Comparison of ENCODE assay signal across 24 cellular contexts in genomic region chr22:48641906-48642475, GRCh38.
DNase-seq lines count a peak whose midpoint lies in the region; ATAC-seq and TF ChIP-seq lines count a peak whose summit lies in the region.
"Had no signal": no experiment of that assay in that cellular context is flagged by ENCODE, and none has a peak within 500 bp of the region (broad histone marks: within the 10 kb centered on the region; RNA-seq: fewer than 3 reads in every experiment).

No MANE protein-coding gene starts in this region.

- TF ChIP-seq CTCF in GM13977 (IDR thresholded peaks at IDR 0.05; ENCODE audit: extremely low read depth, insufficient read depth, missing control alignments): no peak
- no peak for TF ChIP-seq CTCF in glutamatergic neuron (IDR thresholded peaks at IDR 0.05; ENCODE audit: partially characterized antibody, unreplicated experiment)

- H3K9me3 Mint-ChIP-seq in activated naive CD4-positive, alpha-beta T cell treated with anti-CD3 and anti-CD28 coated beads, Interleukin-2, amount 10 ng/mL, durations not matched to agents 7 days and 5 days: no peaks in the 10 kb centered on the region
- peaks cover 13% of the 10 kb centered on the region for H3K9me3 Mint-ChIP-seq in glutamatergic neuron (ENCODE audit: unreplicated experiment)
- H3K9me3 Mint-ChIP-seq: CD4-positive, alpha-beta memory T cell had no signal

- no peak overlapping the region for H3K4me2 ChIP-seq in neuronal stem cell (ENCODE audit: insufficient read depth, low read length, poor library complexity, severe bottlenecking)

- intact Hi-C loops in right cardiac atrium (cut with DNase I): no loop called here
- intact Hi-C loops in left ventricle myocardium superior (cut with micrococcal nuclease): no loop called here

- H3K4me1 Mint-ChIP-seq in activated naive CD4-positive, alpha-beta T cell treated with anti-CD3 and anti-CD28 coated beads, Interleukin-2, amount 10 ng/mL, durations not matched to agents 7 days and 5 days: no peaks in the 10 kb centered on the region
- H3K4me1 Mint-ChIP-seq in glutamatergic neuron (ENCODE audit: low read depth, unreplicated experiment): peaks cover 3% of the 10 kb centered on the region
- H3K4me1 Mint-ChIP-seq: CD4-positive, alpha-beta memory T cell had no signal

- H2BK15ac ChIP-seq in neuronal stem cell (ENCODE audit: low read length): peak overlapping the region; percentile 81

- in situ Hi-C loops in GM13977 (cut with MboI; ENCODE audit: low pct_unique_long_range_greater_than_20kb, low sequenced_read_pairs, unreplicated experiment): no loop called here

- H3K4me1 ChIP-seq in right cardiac atrium (ENCODE audit: control insufficient read depth, insufficient read depth, low read length) (no peaks in the 10 kb centered on the region), neuronal stem cell (ENCODE audit: control insufficient read depth in 2 of 2, insufficient read depth in 1 of 2, low read depth in 1 of 2, low read length in 2 of 2) (peaks cover 0 to 3% of the 10 kb centered on the region in 2 donors)

- no peaks in the 10 kb centered on the region for H3K27me3 Mint-ChIP-seq in activated naive CD4-positive, alpha-beta T cell treated with anti-CD3 and anti-CD28 coated beads, Interleukin-2, amount 10 ng/mL, durations not matched to agents 7 days and 5 days
- peaks cover 6% of the 10 kb centered on the region for H3K27me3 Mint-ChIP-seq in glutamatergic neuron (ENCODE audit: unreplicated experiment)

- H3K9me3 ChIP-seq in right cardiac atrium (ENCODE audit: control insufficient read depth, low read length): no peaks in the 10 kb centered on the region
- no peaks in the 10 kb centered on the region for H3K9me3 ChIP-seq in neuronal stem cell (replicated peaks in 1 of 2; ENCODE audit: control insufficient read depth in 2 of 2, insufficient read depth in 1 of 2, low read depth in 1 of 2, low read length in 2 of 2)

- 82% methylated on average over 14 of the region's 14 CpGs for WGBS in right cardiac atrium
- no CpG with 5 or more reads among the region's 14 CpGs for WGBS in neuronal stem cell (ENCODE audit: extremely low coverage in 2 of 2, insufficient read length in 2 of 2, insufficient replicate concordance in 1 of 2), 2 donors

- H3K4me3 ChIP-seq in right cardiac atrium (ENCODE audit: low read length): no peak overlapping the region
- H3K4me3 ChIP-seq in neuronal stem cell (ENCODE audit: low read length in 2 of 2): no peak overlapping the region
- H3K4me3 ChIP-seq: GM12878 had no signal

- H3K27ac ChIP-seq in right cardiac atrium (ENCODE audit: low read length) (no peak overlapping the region), cingulate gyrus (ENCODE audit: low read depth, low read length) (peak overlapping the region; percentile 4), neuronal stem cell (replicated peaks; ENCODE audit: low read length) (no peak overlapping the region)

- H3K4ac ChIP-seq in neuronal stem cell (ENCODE audit: low read length): peak overlapping the region; percentile 84

- no peaks in the 10 kb centered on the region for H3K36me3 Mint-ChIP-seq in activated naive CD4-positive, alpha-beta T cell treated with anti-CD3 and anti-CD28 coated beads, Interleukin-2, amount 10 ng/mL, durations not matched to agents 7 days and 5 days
- no peaks in the 10 kb centered on the region for H3K36me3 Mint-ChIP-seq in glutamatergic neuron (ENCODE audit: unreplicated experiment)
- H3K36me3 Mint-ChIP-seq: CD4-positive, alpha-beta memory T cell had no signal

- peak overlapping the region; percentile 65 for H3K23ac ChIP-seq in neuronal stem cell (ENCODE audit: low read depth, low read length, poor library complexity)

- CTCF ChIA-PET in activated naive CD4-positive, alpha-beta T cell treated with anti-CD3 and anti-CD28 coated beads, Interleukin-2, amount 10 ng/mL, durations not matched to agents 7 days and 5 days (lab: Charles Lee): no interaction called here

- DNase-seq in right cardiac atrium: peak in 2 of 3 donors; percentile 24 to 43
- DNase-seq in left ventricle myocardium superior: no peak
- no peak for DNase-seq in neuronal stem cell (ENCODE audit: low spot score)
- no peak for DNase-seq in NCI-H128 (lab: John Stamatoyannopoulos, UW; ENCODE audit: unreplicated experiment)
- DNase-seq in GM13977 (ENCODE audit: low spot score): no peak
- DNase-seq in activated naive CD4-positive, alpha-beta T cell treated with anti-CD3 and anti-CD28 coated beads, Interleukin-2, amount 10 ng/mL, durations not matched to agents 7 days and 5 days: no peak
- DNase-seq in glutamatergic neuron: no peak
- DNase-seq: C1 segment of cervical spinal cord; CD4-positive, alpha-beta memory T cell; COR-L47; Kasumi-1; NCI-H1092 treated with DMSO at 0.1 percent for 48 hours; NCI-H146; NCI-H1930; NCI-H2107; NCI-H446; NCI-H524 treated with DMSO at 0.1 percent for 48 hours; NCI-H82; NK-92 treated with Interleukin-12 subunit alpha and Interleukin-12 subunit beta, amount 100 ng/mL, for 24 hours; RPMI8226; SHP77 had no signal

- H4K8ac ChIP-seq in neuronal stem cell (ENCODE audit: low read depth, low read length): peak overlapping the region; percentile 3

- peak overlapping the region; percentile 63 for H3K14ac ChIP-seq in neuronal stem cell (ENCODE audit: low read length)

- H3K4me3 Mint-ChIP-seq in activated naive CD4-positive, alpha-beta T cell treated with anti-CD3 and anti-CD28 coated beads, Interleukin-2, amount 10 ng/mL, durations not matched to agents 7 days and 5 days: no peak overlapping the region
- H3K4me3 Mint-ChIP-seq in glutamatergic neuron (ENCODE audit: unreplicated experiment): no peak overlapping the region
- H3K4me3 Mint-ChIP-seq: CD4-positive, alpha-beta memory T cell had no signal

- peaks cover 0 to 2% of the 10 kb centered on the region in 2 donors for H3K36me3 ChIP-seq in neuronal stem cell (replicated peaks in 1 of 2; ENCODE audit: control insufficient read depth in 2 of 2, insufficient read depth in 2 of 2, low read length in 2 of 2)

- peak overlapping the region; percentile 58 for H2BK12ac ChIP-seq in neuronal stem cell (ENCODE audit: low read length)

- H3K9ac ChIP-seq in neuronal stem cell (ENCODE audit: low read depth, low read length, poor library complexity): no peak overlapping the region

- no peak overlapping the region for H2BK120ac ChIP-seq in neuronal stem cell (ENCODE audit: low read depth, low read length)

- peak overlapping the region; percentile 97 for H2AK5ac ChIP-seq in neuronal stem cell (ENCODE audit: low read depth, low read length)

- ATAC-seq in right cardiac atrium: no peak
- ATAC-seq in left ventricle myocardium superior: no peak
- ATAC-seq: GM12878, HepG2 had no signal

- peaks cover 34% of the 10 kb centered on the region for H3K79me1 ChIP-seq in neuronal stem cell (ENCODE audit: low read depth, low read length)

- H3K27ac Mint-ChIP-seq in activated naive CD4-positive, alpha-beta T cell treated with anti-CD3 and anti-CD28 coated beads, Interleukin-2, amount 10 ng/mL, durations not matched to agents 7 days and 5 days: no peak overlapping the region
- H3K27ac Mint-ChIP-seq in glutamatergic neuron (ENCODE audit: unreplicated experiment): no peak overlapping the region
- H3K27ac Mint-ChIP-seq: CD4-positive, alpha-beta memory T cell had no signal

- no peak overlapping the region for H4K91ac ChIP-seq in neuronal stem cell (ENCODE audit: low read depth, low read length, poor library complexity)

- H3K27me3 ChIP-seq in right cardiac atrium (ENCODE audit: control insufficient read depth, insufficient read depth): no peaks in the 10 kb centered on the region
- no peaks in the 10 kb centered on the region for H3K27me3 ChIP-seq in neuronal stem cell (ENCODE audit: control insufficient read depth in 3 of 3, insufficient read depth in 3 of 3, low read depth in 1 of 3, low read length in 3 of 3)

- peak overlapping the region; percentile 85 for H3K18ac ChIP-seq in neuronal stem cell (ENCODE audit: low read length)

- peak overlapping the region; percentile 82 for H2BK5ac ChIP-seq in neuronal stem cell (ENCODE audit: low read length)

- H2AFZ ChIP-seq in neuronal stem cell (ENCODE audit: low read length): no peak overlapping the region

Comparison
In these comparisons a context has a peak if more than half of its experiments do, and no peak if none do; other contexts are left out.
1. DNase-seq: peak in right cardiac atrium (2 of 3); none in left ventricle myocardium superior (single experiment), neuronal stem cell (single experiment), NCI-H128 (single experiment), GM13977 (single experiment), activated naive CD4-positive, alpha-beta T cell treated with anti-CD3 and anti-CD28 coated beads, Interleukin-2, amount 10 ng/mL, durations not matched to agents 7 days and 5 days (single experiment) and glutamatergic neuron (single experiment).